In the genomic region with DNA sequence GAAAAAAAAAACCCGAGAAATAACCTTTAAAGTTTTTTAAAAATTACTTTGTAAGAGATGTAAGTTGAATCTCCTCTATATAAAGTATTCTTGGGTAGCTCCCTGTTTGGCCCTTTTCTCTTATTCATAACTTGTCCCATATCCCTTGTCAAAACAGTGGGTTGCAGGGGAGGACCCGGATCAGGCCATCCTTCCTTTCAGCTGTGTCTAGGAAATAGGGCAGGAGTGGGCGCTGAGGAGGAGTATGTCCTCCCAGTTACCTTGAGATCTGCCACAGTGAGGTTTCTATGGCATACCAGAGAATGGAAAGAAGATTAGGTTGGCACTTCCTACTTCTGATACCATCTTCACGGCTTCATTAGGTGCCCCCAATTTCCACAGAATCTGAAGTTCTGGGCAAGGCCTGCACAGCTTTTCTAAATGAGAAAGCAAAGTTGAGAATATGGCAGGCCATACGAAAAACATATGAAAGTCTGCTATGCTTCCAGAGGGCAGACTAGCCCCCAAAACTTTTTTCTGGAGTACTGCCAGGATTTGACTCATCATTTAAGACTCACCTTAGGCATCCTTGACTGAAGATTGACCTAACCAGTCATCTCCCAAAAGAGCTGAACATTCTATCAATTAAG, we compare ENCODE assay signal across 36 cellular contexts.
"Had no signal": no experiment of that assay in that cellular context is flagged by ENCODE, and none has a peak within 500 bp of the region (broad histone marks: within the 10 kb centered on the region; RNA-seq: fewer than 3 reads in every experiment).

No MANE protein-coding gene starts in this region.

- H3K4me2 ChIP-seq: PC-9 had no signal

- H3K36me3 ChIP-seq: brain microvascular endothelial cell, WERI-Rb-1 had no signal

- H3K9me3 Mint-ChIP-seq: activated CD4-positive, alpha-beta T cell treated with anti-CD3 and anti-CD28 coated beads, Interleukin-2, amount 10 ng/mL, durations not matched to agents 24 days and 14 days; activated CD8-positive, alpha-beta T cell treated with anti-CD3 and anti-CD28 coated beads for 36 hours; activated T-helper 17 cell treated with anti-CD3 and anti-CD28 coated beads, Interleukin-2, amount 50 U/mL, for 72 hours; central memory CD8-positive, alpha-beta T cell had no signal

- ATAC-seq: activated CD8-positive, alpha-beta T cell treated with anti-CD3 and anti-CD28 coated beads for 36 hours; activated T-cell treated with anti-CD3 and anti-CD28 coated beads, Interleukin-2, amount 50 U/mL, for 72 hours; activated T-helper 17 cell treated with anti-CD3 and anti-CD28 coated beads, Interleukin-2, amount 50 U/mL, for 72 hours had no signal

- H3K4me3 ChIP-seq: MG63, PC-9 had no signal

- H3K27me3 ChIP-seq: brain microvascular endothelial cell, MG63 had no signal

- H3K27ac ChIP-seq: brain microvascular endothelial cell, PC-9, RWPE1, WERI-Rb-1 had no signal

- H3K4me3 Mint-ChIP-seq: activated CD4-positive, alpha-beta T cell treated with anti-CD3 and anti-CD28 coated beads, Interleukin-2, amount 10 ng/mL, durations not matched to agents 24 days and 14 days; activated CD8-positive, alpha-beta T cell treated with anti-CD3 and anti-CD28 coated beads for 36 hours; activated naive CD8-positive, alpha-beta T cell treated with anti-CD3 and anti-CD28 coated beads for 36 hours; activated T-cell treated with anti-CD3 and anti-CD28 coated beads, Interleukin-2, amount 50 U/mL, for 72 hours; activated T-helper 17 cell treated with anti-CD3 and anti-CD28 coated beads, Interleukin-2, amount 50 U/mL, for 72 hours; central memory CD8-positive, alpha-beta T cell had no signal

- H3K27ac Mint-ChIP-seq: activated CD4-positive, alpha-beta T cell treated with anti-CD3 and anti-CD28 coated beads, Interleukin-2, amount 10 ng/mL, durations not matched to agents 24 days and 14 days; activated CD8-positive, alpha-beta T cell treated with anti-CD3 and anti-CD28 coated beads for 36 hours; activated naive CD8-positive, alpha-beta T cell treated with anti-CD3 and anti-CD28 coated beads for 36 hours; activated T-cell treated with anti-CD3 and anti-CD28 coated beads, Interleukin-2, amount 50 U/mL, for 72 hours; activated T-helper 17 cell treated with anti-CD3 and anti-CD28 coated beads, Interleukin-2, amount 50 U/mL, for 72 hours had no signal

- H3K9me3 ChIP-seq: MG63 had no signal

- H3K27me3 Mint-ChIP-seq: activated CD4-positive, alpha-beta T cell treated with anti-CD3 and anti-CD28 coated beads, Interleukin-2, amount 10 ng/mL, durations not matched to agents 24 days and 14 days; central memory CD8-positive, alpha-beta T cell had no signal

- FAIRE-seq: RCC 7860 had no signal

- H3K36me3 Mint-ChIP-seq: activated naive CD8-positive, alpha-beta T cell treated with anti-CD3 and anti-CD28 coated beads for 36 hours had no signal

- H2AFZ ChIP-seq: PC-9 had no signal

- H3K4me1 Mint-ChIP-seq: activated CD4-positive, alpha-beta T cell treated with anti-CD3 and anti-CD28 coated beads, Interleukin-2, amount 10 ng/mL, durations not matched to agents 24 days and 14 days; activated naive CD8-positive, alpha-beta T cell treated with anti-CD3 and anti-CD28 coated beads for 36 hours; activated T-helper 17 cell treated with anti-CD3 and anti-CD28 coated beads, Interleukin-2, amount 50 U/mL, for 72 hours; central memory CD8-positive, alpha-beta T cell had no signal

- DNase-seq: activated CD4-positive, alpha-beta T cell treated with anti-CD3 and anti-CD28 coated beads, Interleukin-2, amount 10 ng/mL, durations not matched to agents 24 days and 14 days; activated CD4-positive, alpha-beta T cell treated with anti-CD3 and anti-CD28 coated beads, Interleukin-2, amount 50 U/mL, for 4 hours; activated CD8-positive, alpha-beta T cell treated with anti-CD3 and anti-CD28 coated beads for 36 hours; activated effector memory CD4-positive, alpha-beta T cell treated with anti-CD3 and anti-CD28 coated beads, Interleukin-2, amount 50 U/mL, for 16 hours; activated naive CD4-positive, alpha-beta T cell; activated naive CD4-positive, alpha-beta T cell treated with anti-CD3 and anti-CD28 coated beads, Interleukin-2, amount 50 U/mL, for 16 hours; activated naive CD8-positive, alpha-beta T cell treated with anti-CD3 and anti-CD28 coated beads for 36 hours; activated T-cell treated with anti-CD3 and anti-CD28 coated beads, Interleukin-2, amount 50 U/mL, for 1 hour; activated T-cell treated with anti-CD3 and anti-CD28 coated beads, Interleukin-2, amount 50 U/mL, for 72 hours; amniotic stem cell; aorta; brain microvascular endothelial cell; Kasumi-1; KG1; MG63; NCI-H1048; NCI-H1105 treated with DMSO at 0.1 percent for 48 hours; NCI-H1436; NCI-H1694; NCI-H2029; NCI-H345; NCI-H510A; NCI-H526; NCI-H748 treated with DMSO at 0.1 percent for 48 hours; NK-92 treated with Interleukin-12 subunit alpha and Interleukin-12 subunit beta, amount 100 ng/mL, for 24 hours; PC-9; Right ventricle myocardium superior; SW 1271; T-helper 1 cell; T-helper 2 cell; T-helper 9 cell; WERI-Rb-1 had no signal
